ENCODE assay signal across 19 cellular contexts in the genomic region with DNA sequence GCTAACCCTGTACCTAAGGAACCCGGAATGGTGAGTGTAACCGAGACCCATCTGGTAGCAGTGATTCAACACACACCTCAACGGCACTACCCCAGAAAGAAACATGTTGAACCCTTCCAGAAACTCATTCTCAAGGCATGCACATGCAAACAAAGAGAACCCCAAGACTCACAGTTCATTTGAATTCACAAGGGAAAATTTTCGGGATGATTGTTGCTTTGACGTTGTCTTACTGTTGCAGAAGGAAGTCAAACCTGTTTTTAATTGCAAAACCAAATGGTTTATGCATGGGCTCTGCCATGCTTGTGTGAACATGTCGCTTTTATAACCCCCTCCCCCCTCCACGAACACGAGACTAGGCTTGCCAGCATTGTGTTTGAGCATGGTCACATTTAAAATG.
DNase-seq lines count a peak whose midpoint lies in the region; ATAC-seq, FAIRE-seq and TF ChIP-seq lines count a peak whose summit lies in the region.
"Had no signal": no experiment of that assay in that cellular context is flagged by ENCODE, and none has a peak within 500 bp of the region (broad histone marks: within the 10 kb centered on the region; RNA-seq: fewer than 3 reads in every experiment).

No MANE protein-coding gene starts in this region.

- no peak for FAIRE-seq in GM12892 (lab: Jason Lieb, UNC)
- FAIRE-seq: GM12878 had no signal

- H3K79me2 ChIP-seq in trophoblast cell (ENCODE audit: control insufficient read depth, insufficient read depth, low read length, poor library complexity): no peaks in the 10 kb centered on the region
- no peaks in the 10 kb centered on the region for H3K79me2 ChIP-seq in GM23248 (ENCODE audit: insufficient read depth)

- H2BK5ac ChIP-seq in trophoblast cell (ENCODE audit: low read depth, low read length, poor library complexity): no peak overlapping the region

- H3K9me3 ChIP-seq in trophoblast cell (ENCODE audit: insufficient read depth, low read depth, low read length) (no peaks in the 10 kb centered on the region), GM23248 (ENCODE audit: low read depth) (no peaks in the 10 kb centered on the region)

- no peak for TF ChIP-seq CTCF in RWPE1 (conservative IDR thresholded peaks at IDR 0.05; ENCODE audit: low read depth)

- no peaks in the 10 kb centered on the region for H3F3A ChIP-seq in GM23248 (ENCODE audit: insufficient read depth)

- no peak overlapping the region for H3K27ac ChIP-seq in RWPE1
- H3K27ac ChIP-seq in epithelial cell of prostate: peak overlapping the region; percentile 85
- H3K27ac ChIP-seq in trophoblast cell (ENCODE audit: low read depth, low read length): peak overlapping the region; percentile 28
- no peak overlapping the region for H3K27ac ChIP-seq in GM23248
- H3K27ac ChIP-seq: SK-N-MC had no signal

- H3K36me3 ChIP-seq in trophoblast cell (ENCODE audit: control insufficient read depth in 1 of 2, insufficient read depth in 2 of 2, low read length in 2 of 2): no peaks in the 10 kb centered on the region
- H3K36me3 ChIP-seq in GM23248 (ENCODE audit: low read depth): no peaks in the 10 kb centered on the region

- no CpG with 5 or more reads among the region's 8 CpGs for WGBS in trophoblast cell (ENCODE audit: extremely low coverage, insufficient coverage, insufficient read length)
- 20 to 22% methylated on average over 8 of the region's 8 CpGs for WGBS in GM23248 (ENCODE audit: low coverage in 1 of 2, low lambda C conversion rate in 2 of 2, missing lambda C conversion rate in 2 of 2), 2 experiments

- H3K18ac ChIP-seq in trophoblast cell (ENCODE audit: low read length): no peak overlapping the region

- H3K4me3 ChIP-seq in trophoblast cell (ENCODE audit: low read depth, low read length) (no peak overlapping the region), GM23248 (no peak overlapping the region)
- H3K4me3 ChIP-seq: GM12878, SK-N-MC had no signal

- peaks cover 8% of the 10 kb centered on the region for H3K79me1 ChIP-seq in trophoblast cell (ENCODE audit: low read length)

- H4K8ac ChIP-seq in trophoblast cell (ENCODE audit: low read depth, low read length): no peak overlapping the region

- H3K23ac ChIP-seq in trophoblast cell (ENCODE audit: low read length): no peak overlapping the region

- no peak overlapping the region for H4K12ac ChIP-seq in trophoblast cell (ENCODE audit: low read depth, low read length)

- peak overlapping the region; percentile 6 for H2AFZ ChIP-seq in trophoblast cell (ENCODE audit: insufficient read depth, low read length, poor library complexity)
- no peak overlapping the region for H2AFZ ChIP-seq in GM23248

- peak overlapping the region; percentile 9 for H3K4me2 ChIP-seq in trophoblast cell (ENCODE audit: low read length)
- H3K4me2 ChIP-seq in GM23248 (ENCODE audit: unreplicated experiment): no peak overlapping the region

- peaks cover 9 to 10% of the 10 kb centered on the region in 2 experiments for H3K4me1 ChIP-seq in trophoblast cell (ENCODE audit: control insufficient read depth in 1 of 2, insufficient read depth in 2 of 2, low read length in 2 of 2)
- no peaks in the 10 kb centered on the region for H3K4me1 ChIP-seq in GM23248 (ENCODE audit: insufficient read depth)

- H2BK120ac ChIP-seq in trophoblast cell (ENCODE audit: insufficient read depth, low read length, poor library complexity): no peak overlapping the region

- no peak overlapping the region for H3K14ac ChIP-seq in trophoblast cell (ENCODE audit: low read length)

- peak overlapping the region; percentile 65 for H2BK12ac ChIP-seq in trophoblast cell (ENCODE audit: low read length)

- no peaks in the 10 kb centered on the region for H4K20me1 ChIP-seq in GM23248 (ENCODE audit: insufficient read depth)

- no peak overlapping the region for H2AK5ac ChIP-seq in trophoblast cell (ENCODE audit: low read length)

- POLR2A ChIA-PET in RWPE1 (lab: Yijun Ruan, JAX; ENCODE audit: low non-redundant PET): no interaction called here

- DNase-seq in RWPE1 (ENCODE audit: low spot score): peak; percentile 21
- DNase-seq in epithelial cell of prostate (ENCODE audit: low read depth, low spot score): peak; percentile 99
- DNase-seq in trophoblast cell: peak; percentile 7 to 80
- no peak for DNase-seq in DMS 273 (lab: John Stamatoyannopoulos, UW; ENCODE audit: unreplicated experiment)
- DNase-seq in GM23248: no peak
- DNase-seq in GM12892 (ENCODE audit: insufficient read length): no peak
- DNase-seq: CD4-positive, alpha-beta T cell; COR-L47; DND-41; Karpas-422; NCI-H1417; NCI-H1694 treated with DMSO at 0.1 percent for 48 hours; NCI-H2081 treated with DMSO at 0.1 percent for 48 hours; NCI-H2171 treated with DMSO at 0.1 percent for 48 hours; NCI-H446; SHP77 treated with DMSO at 0.1 percent for 48 hours had no signal

- H3K27me3 ChIP-seq in trophoblast cell (ENCODE audit: insufficient read depth, low read length): no peaks in the 10 kb centered on the region
- H3K27me3 ChIP-seq in GM23248 (replicated peaks; ENCODE audit: insufficient read depth): no peaks in the 10 kb centered on the region

- H3K9ac ChIP-seq in trophoblast cell (ENCODE audit: low read length): no peak overlapping the region
- no peak overlapping the region for H3K9ac ChIP-seq in GM23248

- in situ Hi-C loops in GM23248 (cut with MboI): no loop called here

- ATAC-seq in HG03469 (IDR thresholded peaks at IDR 0.05; ENCODE audit: unreplicated experiment): no peak
- ATAC-seq: GM12878 had no signal

- no peak overlapping the region for H4K91ac ChIP-seq in trophoblast cell (ENCODE audit: low read depth, low read length)

- no peaks in the 10 kb centered on the region for H3K9me2 ChIP-seq in GM23248 (ENCODE audit: insufficient read depth)

- no peak overlapping the region for H3K4ac ChIP-seq in trophoblast cell (ENCODE audit: low read depth, low read length)

- CTCF ChIA-PET in RWPE1 (lab: Yijun Ruan, JAX): no interaction called here

- TF ChIP-seq POLR2A in GM12892 (IDR thresholded peaks at IDR 0.05; ENCODE audit: low read depth, low read length): no peak

Comparison
In these comparisons a context has a peak if more than half of its experiments do, and no peak if none do; other contexts are left out.
1. DNase-seq: peak in RWPE1 (single experiment), epithelial cell of prostate (single experiment) and trophoblast cell (2 of 2); none in DMS 273 (single experiment), GM23248 (single experiment) and GM12892 (single experiment).
2. H3K27ac ChIP-seq: peak in epithelial cell of prostate (single experiment) and trophoblast cell (single experiment); none in RWPE1 (single experiment) and GM23248 (single experiment).